Comparison of ENCODE assay signal across 9 cellular contexts in the genomic region with DNA sequence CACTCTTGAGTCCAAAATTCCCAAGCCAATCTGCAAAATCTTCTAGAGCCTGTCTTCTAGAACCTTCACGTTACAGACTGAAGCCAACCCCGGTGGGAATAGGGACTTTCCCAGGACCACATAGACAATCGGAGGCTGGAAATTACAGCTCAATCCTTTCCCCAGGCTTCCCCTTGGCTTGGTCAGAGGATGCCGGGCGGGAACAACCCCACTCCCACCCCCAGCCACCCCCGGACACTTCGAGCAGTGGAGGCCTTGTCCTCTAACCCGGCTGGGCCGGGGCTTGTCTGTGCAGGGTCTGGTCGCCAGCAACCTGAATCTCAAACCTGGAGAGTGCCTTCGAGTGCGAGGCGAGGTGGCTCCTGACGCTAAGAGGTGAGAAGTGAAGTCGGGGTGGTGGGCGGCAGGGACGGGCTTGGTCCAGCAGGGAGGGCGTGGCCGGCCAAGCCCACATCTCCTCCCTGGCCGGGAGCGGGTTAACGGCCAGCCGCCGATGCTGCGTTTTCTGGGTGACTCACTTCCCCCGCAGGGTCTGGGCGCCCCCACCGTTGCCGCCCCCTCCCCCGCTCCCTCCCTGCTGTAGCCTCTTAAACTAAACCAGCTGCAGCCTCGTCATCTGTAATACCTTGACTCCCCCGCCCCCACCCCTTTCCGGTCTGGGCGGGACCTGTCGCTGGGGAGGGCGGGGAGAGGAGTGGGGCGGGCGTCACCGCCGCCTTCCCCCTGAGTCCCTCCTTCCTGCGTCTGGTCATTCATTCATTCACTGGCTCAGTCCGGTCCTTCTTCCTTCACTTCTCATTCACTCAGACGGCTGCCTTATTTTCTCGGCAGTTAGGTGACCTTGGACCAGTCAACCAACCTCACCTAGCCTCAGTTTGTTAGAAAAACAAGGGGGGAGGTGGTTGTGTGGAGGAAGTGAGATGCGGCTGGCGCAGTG. TPM values are rescaled to one million over a fixed set of nuclear protein-coding genes. Genes with fewer than 3 reads are reported as not detected.
DNase-seq lines count a peak whose midpoint lies in the region; ATAC-seq, FAIRE-seq and TF ChIP-seq lines count a peak whose summit lies in the region.
"Had no signal": no experiment of that assay in that cellular context is flagged by ENCODE, and none has a peak within 500 bp of the region (broad histone marks: within the 10 kb centered on the region; RNA-seq: fewer than 3 reads in every experiment).

No MANE protein-coding gene starts in this region.

- TF ChIP-seq POLR2A in H1 (IDR thresholded peaks at IDR 0.05; ENCODE audit: control extremely low read depth in 1 of 2, low read depth in 2 of 2, low read length in 2 of 2), result peak in 1 of 2 experiments; percentile 26; a peak in 2 of 3 replicates

- no peak overlapping the region for H2BK120ac ChIP-seq in H1 (replicated peaks; ENCODE audit: low read depth, low read length)

- DNase-seq in NCI-H1417 (lab: John Stamatoyannopoulos, UW), result peak; percentile 46 to 69 (median 55)
- no peak for DNase-seq in NCI-H1417 treated with DMSO at 0.1 percent for 48 hours (lab: John Stamatoyannopoulos, UW)
- DNase-seq in NOMO-1 treated with DMSO at 0.1 percent for 48 hours (lab: John Stamatoyannopoulos, UW; ENCODE audit: unreplicated experiment), result peak; percentile 92
- DNase-seq in activated CD8-positive, alpha-beta memory T cell treated with anti-CD3 and anti-CD28 coated beads for 48 hours (ENCODE audit: low read depth in 2 of 3, low spot score in 2 of 3), result peak; percentile 82 to 93 (median 91)
- peak; percentile 78 to 87 for DNase-seq in H1 (ENCODE audit: low read depth in 1 of 2, low spot score in 2 of 2)
- peak; percentile 85 to 92 for DNase-seq in stimulated activated CD8-positive, alpha-beta memory T cell treated with anti-CD3 and anti-CD28 coated beads, Interleukin-15, amount 100 ng/mL, for 48 hours (ENCODE audit: low read depth in 2 of 2)

- H3K4me1 ChIP-seq in H1 (replicated peaks in 1 of 4; ENCODE audit: control insufficient read depth in 3 of 4, insufficient read depth in 4 of 4, low read length in 3 of 4) (peaks cover 0 to 19% (median 13%) of the 10 kb centered on the region in 4 experiments; a peak in 6 of 7 replicates), mononuclear cell (ENCODE audit: insufficient read depth, low read length) (peaks cover 71% of the 10 kb centered on the region)

- H3K4me3 ChIP-seq in H1 (ENCODE audit: extremely low read depth in 1 of 4, insufficient read depth in 2 of 4, low read depth in 3 of 4, low read length in 4 of 4) (peak overlapping the region; percentile 28 to 63 (median 36)), mononuclear cell (ENCODE audit: low read length) (peak overlapping the region; percentile 67)

- H4K5ac ChIP-seq in H1 (ENCODE audit: insufficient read length, low read depth, low read length), result no peak overlapping the region

- H3K79me2 ChIP-seq in H1 (ENCODE audit: control insufficient read depth in 1 of 2, insufficient read depth in 2 of 2, low read length in 2 of 2), result no peaks in the 10 kb centered on the region

- H3K27ac ChIP-seq in H1 (ENCODE audit: low read depth, low read length), result no peak overlapping the region
- H3K27ac ChIP-seq: C4-2B had no signal

- POLR2A ChIA-PET in H1 (lab: Charles Lee; ENCODE audit: partially characterized antibody), result interaction anchor here (0.6 to 2.2 kb wide), 9 partner anchors 10 to 150 kb away, joined by 3 to 12 read pairs (median 4); a partner anchor contains a TSS

- peak overlapping the region; percentile 55; the same call in 1 of the 2 replicates for H2BK12ac ChIP-seq in H1 (ENCODE audit: low read depth, low read length)

- peak overlapping the region; percentile 81; the same call in 1 of the 2 replicates for H2BK5ac ChIP-seq in H1 (ENCODE audit: low read depth, low read length)

- 0 out of 2 replicates have a peak overlapping the region, but pooled peaks have one; percentile 63 for H2AFZ ChIP-seq in H1 (ENCODE audit: low read length)

- H4K91ac ChIP-seq in H1 (replicated peaks; ENCODE audit: insufficient read length, low read length), result no peak overlapping the region

- H2AK5ac ChIP-seq in H1 (ENCODE audit: low read depth, low read length), result no peak overlapping the region

- no peak for TF ChIP-seq CTCF in H1 (IDR thresholded peaks at IDR 0.05; ENCODE audit: control extremely low read depth in 1 of 3, insufficient read depth in 1 of 3, low read depth in 1 of 3, low read length in 3 of 3)

- peak; percentile 60 for ATAC-seq in HG03159 (IDR thresholded peaks at IDR 0.05; ENCODE audit: unreplicated experiment)

- peaks cover 2% of the 10 kb centered on the region; the same call in 1 of the 2 replicates for H3K23me2 ChIP-seq in H1 (ENCODE audit: low read depth, low read length)

- H3K27me3 ChIP-seq in H1 (replicated peaks in 1 of 4; ENCODE audit: control insufficient read depth in 3 of 4, extremely low read depth in 1 of 4, insufficient read depth in 3 of 4, low read length in 3 of 4) (peaks cover 0 to 2% (median 0%) of the 10 kb centered on the region in 4 experiments; a peak in 1 of 7 replicates), mononuclear cell (ENCODE audit: insufficient read depth, low read length) (no peaks in the 10 kb centered on the region)

- peaks cover 0 to 2% of the 10 kb centered on the region in 2 experiments for H4K20me1 ChIP-seq in H1 (replicated peaks in 1 of 2; ENCODE audit: control insufficient read depth in 1 of 2, insufficient read depth in 2 of 2, low read length in 2 of 2)

- no peak for FAIRE-seq in H1 (lab: Jason Lieb, UNC)

- no peaks in the 10 kb centered on the region for H3K36me3 ChIP-seq in H1 (ENCODE audit: control insufficient read depth in 2 of 4, insufficient read depth in 4 of 4, low read length in 3 of 4)

- H3K18ac ChIP-seq in H1 (ENCODE audit: extremely low read depth, low read length), result peak overlapping the region; percentile 56

- H3K56ac ChIP-seq in H1 (replicated peaks; ENCODE audit: insufficient read length, low read depth, low read length), result no peak overlapping the region

- H3K79me1 ChIP-seq in H1 (ENCODE audit: low read depth, low read length), result no peaks in the 10 kb centered on the region

- TF ChIP-seq RAD21 in H1 (IDR thresholded peaks at IDR 0.05 in 1 of 2, conservative IDR thresholded peaks at IDR 0.05 in 1 of 2; ENCODE audit: low read depth in 2 of 2, low read length in 2 of 2), result no peak

- H3K14ac ChIP-seq in H1 (ENCODE audit: insufficient read length), result no peak overlapping the region

- H2BK20ac ChIP-seq in H1 (ENCODE audit: low read length), result 0 out of 2 replicates have a peak overlapping the region, but pooled peaks have one; percentile 72

- H3K4ac ChIP-seq in H1 (replicated peaks; ENCODE audit: insufficient read length, low read depth, low read length), result no peak overlapping the region

- CTCF ChIA-PET in H1 (lab: Charles Lee; ENCODE audit: partially characterized antibody), result interaction anchor here (1.2 to 16.3 kb wide), 3 partner anchors 14 to 36 kb away, joined by 3 to 261 read pairs (median 3); a partner anchor contains a TSS

- WGBS in H1 (ENCODE audit: extremely low coverage in 1 of 2, insufficient coverage in 1 of 2, insufficient read length in 1 of 2, insufficient replicate concordance in 2 of 2, low coverage in 1 of 2, low lambda C conversion rate in 2 of 2, missing lambda C conversion rate in 1 of 2), 2 experiments, result 16% methylated on average over 24 of the region's 46 CpGs; no CpG with 5 or more reads in 1 of the 2 experiments

- no peak overlapping the region; a peak in 1 of 7 replicates for H3K9ac ChIP-seq in H1 (replicated peaks in 1 of 4; ENCODE audit: extremely low read depth in 1 of 4, low read depth in 3 of 4, low read length in 3 of 4)

- H4K8ac ChIP-seq in H1 (ENCODE audit: extremely low read depth, insufficient read depth, low read length), result no peak overlapping the region

- 0 out of 3 replicates have a peak, but pooled peaks of 1 of the 2 experiments have one; percentile 27 for TF ChIP-seq EP300 in H1 (IDR thresholded peaks at IDR 0.05; ENCODE audit: borderline replicate concordance in 1 of 2, low read depth in 2 of 2, low read length in 2 of 2)

- H2BK15ac ChIP-seq in H1 (ENCODE audit: low read length), result peak overlapping the region; percentile 61; the same call in 1 of the 2 replicates

- H3K9me3 ChIP-seq in H1 (ENCODE audit: insufficient read depth in 2 of 2, low read depth in 1 of 2, low read length in 1 of 2) (no peaks in the 10 kb centered on the region), mononuclear cell (ENCODE audit: low read depth, low read length) (no peaks in the 10 kb centered on the region)

- no peak overlapping the region for H3K23ac ChIP-seq in H1 (ENCODE audit: insufficient read length)

- peak overlapping the region; percentile 63 to 78 for H3K4me2 ChIP-seq in H1 (ENCODE audit: insufficient read depth in 1 of 2, low read depth in 2 of 2, low read length in 2 of 2)

RNA-seq across cellular contexts. Expression of a gene that starts 1.5 kb away (rescaled TPM):
- total RNA-seq in H1 (2021; fragmentation: NEBNext Ultra II Directional; extraction: Animal tissue kit (Norgen Biotek cat#: 25700)), result 12.0 and 14.9 TPM in 2 replicates
- polyA plus RNA-seq in H1 (2011; rRNA removed), result 92.4 and 101 TPM in 2 replicates
- polyA plus RNA-seq in H1 (2011; cell fraction: cytosol; rRNA removed), result 77.6 TPM
- 64.0 TPM for polyA plus RNA-seq in H1 (2011; cell fraction: nucleus; rRNA removed)
- polyA plus RNA-seq in H1 (2012, experiment 1 of 2), result 11.2 to 50.4 TPM (median 33.3 TPM) in 4 replicates
- polyA plus RNA-seq in H1 (2012, experiment 2 of 2), result 38.4 TPM
- 39.2 TPM for polyA plus RNA-seq in H1 (2013, experiment 1 of 2)
- 36.3 TPM for polyA plus RNA-seq in H1 (2013, experiment 2 of 2)
- polyA minus RNA-seq in H1 (2011; rRNA and poly(A)+ RNA removed), result 15.3 and 15.5 TPM in 2 replicates
- polyA minus RNA-seq in H1 (2011; cell fraction: cytosol; rRNA and poly(A)+ RNA removed), result 13.3 TPM
- polyA minus RNA-seq in H1 (2011; cell fraction: nucleus; rRNA and poly(A)+ RNA removed), result 14.5 TPM
- total RNA-seq in mononuclear cell, result 260 TPM

RNA-seq across cellular contexts. Expression of a gene that starts 9.2 kb away (rescaled TPM):
- 26.7 and 28.3 TPM in 2 replicates for total RNA-seq in H1 (2021; fragmentation: NEBNext Ultra II Directional; extraction: Animal tissue kit (Norgen Biotek cat#: 25700))
- polyA plus RNA-seq in H1 (2011; rRNA removed), result 25.3 TPM in 2 replicates
- polyA plus RNA-seq in H1 (2011; cell fraction: cytosol; rRNA removed), result 40.9 TPM
- polyA plus RNA-seq in H1 (2011; cell fraction: nucleus; rRNA removed), result 43.6 TPM
- polyA plus RNA-seq in H1 (2012, experiment 1 of 2), result 19.3 to 37.0 TPM (median 34.3 TPM) in 4 replicates
- 27.9 TPM for polyA plus RNA-seq in H1 (2012, experiment 2 of 2)
- polyA plus RNA-seq in H1 (2013, experiment 1 of 2), result 27.9 TPM
- 24.0 TPM for polyA plus RNA-seq in H1 (2013, experiment 2 of 2)
- 8.3 and 9.6 TPM in 2 replicates for polyA minus RNA-seq in H1 (2011; rRNA and poly(A)+ RNA removed)
- polyA minus RNA-seq in H1 (2011; cell fraction: cytosol; rRNA and poly(A)+ RNA removed), result 8.8 TPM
- polyA minus RNA-seq in H1 (2011; cell fraction: nucleus; rRNA and poly(A)+ RNA removed), result 16.7 TPM
- 21.0 TPM for total RNA-seq in mononuclear cell

RNA-seq across cellular contexts. Expression of a gene that starts 18.4 kb away (rescaled TPM):
- total RNA-seq in H1 (2021; fragmentation: NEBNext Ultra II Directional; extraction: Animal tissue kit (Norgen Biotek cat#: 25700)), result 35.7 and 36.6 TPM in 2 replicates
- polyA plus RNA-seq in H1 (2011; rRNA removed), result 67.7 and 74.8 TPM in 2 replicates
- 47.4 TPM for polyA plus RNA-seq in H1 (2011; cell fraction: cytosol; rRNA removed)
- 60.6 TPM for polyA plus RNA-seq in H1 (2011; cell fraction: nucleus; rRNA removed)
- 33.3 to 46.0 TPM (median 43.7 TPM) in 4 replicates for polyA plus RNA-seq in H1 (2012, experiment 1 of 2)
- polyA plus RNA-seq in H1 (2012, experiment 2 of 2), result 66.6 TPM
- polyA plus RNA-seq in H1 (2013, experiment 1 of 2), result 33.9 TPM
- polyA plus RNA-seq in H1 (2013, experiment 2 of 2), result 31.0 TPM
- 31.8 and 36.4 TPM in 2 replicates for polyA minus RNA-seq in H1 (2011; rRNA and poly(A)+ RNA removed)
- polyA minus RNA-seq in H1 (2011; cell fraction: cytosol; rRNA and poly(A)+ RNA removed), result 30.2 TPM
- 13.4 TPM for polyA minus RNA-seq in H1 (2011; cell fraction: nucleus; rRNA and poly(A)+ RNA removed)
- total RNA-seq in mononuclear cell, result 2.7 TPM

RNA-seq across cellular contexts. Expression of a gene that starts 19.9 kb away (rescaled TPM):
- total RNA-seq in H1 (2021; fragmentation: NEBNext Ultra II Directional; extraction: Animal tissue kit (Norgen Biotek cat#: 25700)), result 27.3 and 29.1 TPM in 2 replicates
- polyA plus RNA-seq in H1 (2011; rRNA removed), result 18.2 and 36.0 TPM in 2 replicates
- 27.6 TPM for polyA plus RNA-seq in H1 (2011; cell fraction: cytosol; rRNA removed)
- 40.4 TPM for polyA plus RNA-seq in H1 (2011; cell fraction: nucleus; rRNA removed)
- 23.3 to 41.8 TPM (median 38.0 TPM) in 4 replicates for polyA plus RNA-seq in H1 (2012, experiment 1 of 2)
- 19.8 TPM for polyA plus RNA-seq in H1 (2012, experiment 2 of 2)
- polyA plus RNA-seq in H1 (2013, experiment 1 of 2), result 27.4 TPM
- 25.9 TPM for polyA plus RNA-seq in H1 (2013, experiment 2 of 2)
- 43.1 and 47.6 TPM in 2 replicates for polyA minus RNA-seq in H1 (2011; rRNA and poly(A)+ RNA removed)
- polyA minus RNA-seq in H1 (2011; cell fraction: cytosol; rRNA and poly(A)+ RNA removed), result 28.8 TPM
- polyA minus RNA-seq in H1 (2011; cell fraction: nucleus; rRNA and poly(A)+ RNA removed), result 20.8 TPM
- 30.0 TPM for total RNA-seq in mononuclear cell

RNA-seq across cellular contexts. Expression of a gene that starts 37.5 kb away (rescaled TPM):
- total RNA-seq in H1 (2021; fragmentation: NEBNext Ultra II Directional; extraction: Animal tissue kit (Norgen Biotek cat#: 25700)), result 32.4 and 40.3 TPM in 2 replicates
- polyA plus RNA-seq in H1 (2011; rRNA removed), result 23.9 and 34.8 TPM in 2 replicates
- polyA plus RNA-seq in H1 (2011; cell fraction: cytosol; rRNA removed), result 22.8 TPM
- polyA plus RNA-seq in H1 (2011; cell fraction: nucleus; rRNA removed), result 50.1 TPM
- 57.5 to 65.6 TPM (median 60.4 TPM) in 4 replicates for polyA plus RNA-seq in H1 (2012, experiment 1 of 2)
- 35.9 TPM for polyA plus RNA-seq in H1 (2012, experiment 2 of 2)
- 21.9 TPM for polyA plus RNA-seq in H1 (2013, experiment 1 of 2)
- 22.1 TPM for polyA plus RNA-seq in H1 (2013, experiment 2 of 2)
- 20.1 and 23.7 TPM in 2 replicates for polyA minus RNA-seq in H1 (2011; rRNA and poly(A)+ RNA removed)
- 17.0 TPM for polyA minus RNA-seq in H1 (2011; cell fraction: cytosol; rRNA and poly(A)+ RNA removed)
- 19.7 TPM for polyA minus RNA-seq in H1 (2011; cell fraction: nucleus; rRNA and poly(A)+ RNA removed)
- total RNA-seq in mononuclear cell, result 64.0 TPM

Comparison
In these comparisons a context has a peak if more than half of its experiments do, and no peak if none do; other contexts are left out.
1. RNA of a gene that starts 1.5 kb away (total RNA-seq): 260 TPM in mononuclear cell (single experiment); 12.0 to 14.9 TPM in H1; every median in the first group is over 10 times any median in the second.